8 cellular contexts compared by ENCODE assay signal in genomic region chr14:66624319-66624937, GRCh38.
DNase-seq lines count a peak whose midpoint lies in the region; ATAC-seq, FAIRE-seq and TF ChIP-seq lines count a peak whose summit lies in the region.

No MANE protein-coding gene starts in this region.

- H3K27ac ChIP-seq in keratinocyte (ENCODE audit: control insufficient read depth, insufficient read depth, low read length), result no peak overlapping the region

- peak; percentile 46 to 74 (median 56) for TF ChIP-seq CTCF in keratinocyte (optimal IDR thresholded peaks at IDR 0.05 in 1 of 3, IDR thresholded peaks at IDR 0.05 in 1 of 3, conservative IDR thresholded peaks at IDR 0.05 in 1 of 3; ENCODE audit: extremely low read depth in 1 of 3, insufficient read depth in 2 of 3, low read length in 3 of 3)

- no peaks in the 10 kb centered on the region for H3K36me3 ChIP-seq in keratinocyte (ENCODE audit: control insufficient read depth in 2 of 2, extremely low read depth in 1 of 2, insufficient read depth in 2 of 2, low read length in 2 of 2)

- no peak overlapping the region for H3K4me2 ChIP-seq in keratinocyte (ENCODE audit: control insufficient read depth, extremely low read depth, insufficient read depth, low read depth, low read length)

- in situ Hi-C loops in T47D (cut with HindIII; ENCODE audit: low pct_unique_long_range_greater_than_20kb, low sequenced_read_pairs), result no loop called here

- H3K4me3 ChIP-seq in keratinocyte (ENCODE audit: control insufficient read depth in 2 of 3, extremely low read depth in 1 of 3, insufficient read depth in 2 of 3, low read depth in 1 of 3, low read length in 3 of 3), result no peak overlapping the region

- H3K9me1 ChIP-seq in keratinocyte (ENCODE audit: control insufficient read depth, extremely low read depth, insufficient read depth, low read length), result no peaks in the 10 kb centered on the region

- dilution Hi-C loops in keratinocyte (cut with MboI; ENCODE audit: extremely low pct_ligation_motif_present, low sequenced_read_pairs), result no loop called here

- ATAC-seq in HG03565 (IDR thresholded peaks at IDR 0.05; ENCODE audit: unreplicated experiment) (peak; percentile 63), GM21717 (IDR thresholded peaks at IDR 0.05; ENCODE audit: unreplicated experiment) (no peak)

- FAIRE-seq in keratinocyte (lab: Jason Lieb, UNC), result peak; percentile 66

- no peaks in the 10 kb centered on the region for H3K4me1 ChIP-seq in keratinocyte (ENCODE audit: control insufficient read depth, extremely low read depth, insufficient read depth, low read length)

- H3K9me3 ChIP-seq in keratinocyte (ENCODE audit: control insufficient read depth, low read depth, low read length), result no peaks in the 10 kb centered on the region

- H3K9ac ChIP-seq in keratinocyte (ENCODE audit: control insufficient read depth, extremely low read depth, insufficient read depth, low read length), result no peak overlapping the region

- H4K20me1 ChIP-seq in keratinocyte (ENCODE audit: control insufficient read depth, extremely low read depth, insufficient read depth, low read length), result peaks cover 5% of the 10 kb centered on the region

- peaks cover 16% of the 10 kb centered on the region for H3K79me2 ChIP-seq in keratinocyte (ENCODE audit: control insufficient read depth, insufficient read depth, low read length)

- H3K27me3 ChIP-seq in keratinocyte (ENCODE audit: control insufficient read depth, extremely low read depth, insufficient read depth, low read length), result no peaks in the 10 kb centered on the region

- peak; percentile 40 for DNase-seq in activated naive CD4-positive, alpha-beta T cell treated with Interleukin-2 at 50 U/mL for 16 hours
- no peak for DNase-seq in activated naive CD4-positive, alpha-beta T cell (lab: John Stamatoyannopoulos, UW)
- DNase-seq in RKO (ENCODE audit: low spot score) (peak; percentile 68), T47D (ENCODE audit: low read depth in 1 of 2, low spot score in 1 of 2) (peak; percentile 55 to 78), keratinocyte (ENCODE audit: low read depth, low spot score) (no peak)
- DNase-seq in stimulated activated CD4-positive, alpha-beta T cell treated with anti-CD3 and anti-CD28 coated beads, Interleukin-4, amount 100 ng/mL, for 4 hours, result peak; percentile 6 to 32

- no peak overlapping the region for H2AFZ ChIP-seq in keratinocyte (ENCODE audit: control insufficient read depth, low read length)

Comparison
In these comparisons a context has a peak if more than half of its experiments do, and no peak if none do; other contexts are left out.
1. DNase-seq: peak in activated naive CD4-positive, alpha-beta T cell treated with Interleukin-2 at 50 U/mL for 16 hours (single experiment), RKO (single experiment), T47D (2 of 2) and stimulated activated CD4-positive, alpha-beta T cell treated with anti-CD3 and anti-CD28 coated beads, Interleukin-4, amount 100 ng/mL, for 4 hours (2 of 2); none in activated naive CD4-positive, alpha-beta T cell (0 of 4) and keratinocyte (single experiment).